ENCODE assay signal across 1 cellular context in genomic region chr2:96865654-96866053, GRCh38.
TF ChIP-seq lines count a peak whose summit lies in the region.

No MANE protein-coding gene starts in this region.

TF ChIP-seq in GM23338, 12 proteins besides CTCF, POLR2A, EP300 and RAD21:
- TF ChIP-seq NANOG (IDR thresholded peaks at IDR 0.05; ENCODE audit: borderline replicate concordance), result no peak
- no peak for TF ChIP-seq ZNF331 (CRISPR knock-in tag; IDR thresholded peaks at IDR 0.05; ENCODE audit: low read depth)
- no peak for TF ChIP-seq EZH2 (IDR thresholded peaks at IDR 0.05; ENCODE audit: low read depth, unreplicated experiment)
- TF ChIP-seq ETS1 (IDR thresholded peaks at IDR 0.05), result no peak
- no peak for TF ChIP-seq EZH2phosphoT487 (IDR thresholded peaks at IDR 0.05; ENCODE audit: unreplicated experiment)
- no peak for TF ChIP-seq CREB1 (CRISPR knock-in tag; IDR thresholded peaks at IDR 0.05; ENCODE audit: low read depth)
- TF ChIP-seq REST (IDR thresholded peaks at IDR 0.05; ENCODE audit: unreplicated experiment), result no peak
- no peak for TF ChIP-seq JUNB (IDR thresholded peaks at IDR 0.05; ENCODE audit: unreplicated experiment)
- TF ChIP-seq ZNF462 (CRISPR knock-in tag; IDR thresholded peaks at IDR 0.05), result no peak
- TF ChIP-seq POLR2AphosphoS5 (IDR thresholded peaks at IDR 0.05; ENCODE audit: low read depth), result no peak
- TF ChIP-seq ZNF114 (CRISPR knock-in tag; IDR thresholded peaks at IDR 0.05), result no peak
